8 cellular contexts compared by ENCODE assay signal in genomic region chr16:57186630-57187507, GRCh38. TPM values are rescaled to one million over a fixed set of nuclear protein-coding genes. Genes with fewer than 3 reads are reported as not detected.
DNase-seq lines count a peak whose midpoint lies in the region; ATAC-seq, FAIRE-seq and TF ChIP-seq lines count a peak whose summit lies in the region.

No MANE protein-coding gene starts in this region.

- no peaks in the 10 kb centered on the region for H3K27me3 ChIP-seq in Karpas-422 (ENCODE audit: low read length)
- H3K27me3 ChIP-seq in esophagus squamous epithelium, result no peaks in the 10 kb centered on the region

- no peaks in the 10 kb centered on the region for H3K27me3 Mint-ChIP-seq in activated CD8-positive, alpha-beta memory T cell treated with anti-CD3 and anti-CD28 coated beads, Interleukin-2, amount 10 ng/mL, durations not matched to agents 7 days and 5 days
- no peaks in the 10 kb centered on the region for H3K27me3 Mint-ChIP-seq in natural killer cell treated with Interleukin-12 subunit alpha and Interleukin-12 subunit beta and Interleukin-15 and Interleukin-18, amount 100 ng/mL, for 72 hours

- H3K4me1 ChIP-seq in Karpas-422 (ENCODE audit: low read length) (peaks cover 45% of the 10 kb centered on the region), esophagus squamous epithelium (peaks cover 7 to 65% (median 34%) of the 10 kb centered on the region in 3 donors)

- peak overlapping the region; percentile 94 for H3K4me3 ChIP-seq in Karpas-422 (ENCODE audit: low read length)
- H3K4me3 ChIP-seq in esophagus squamous epithelium, result peak overlapping the region; percentile 79 to 99 (median 97)

- H3K79me2 ChIP-seq in Karpas-422 (ENCODE audit: low read length), result peaks cover 96% of the 10 kb centered on the region

- H3K9me2 ChIP-seq in Karpas-422 (replicated peaks; ENCODE audit: insufficient read depth, low read length), result no peaks in the 10 kb centered on the region

- H3K9me3 Mint-ChIP-seq in activated CD8-positive, alpha-beta memory T cell treated with anti-CD3 and anti-CD28 coated beads, Interleukin-2, amount 10 ng/mL, durations not matched to agents 7 days and 5 days (ENCODE audit: low read depth), result no peaks in the 10 kb centered on the region
- H3K9me3 Mint-ChIP-seq in natural killer cell treated with Interleukin-12 subunit alpha and Interleukin-12 subunit beta and Interleukin-15 and Interleukin-18, amount 100 ng/mL, for 72 hours, result no peaks in the 10 kb centered on the region

- peak overlapping the region; percentile 93 for H3K9ac ChIP-seq in Karpas-422 (ENCODE audit: low read length)

- peaks cover 41% of the 10 kb centered on the region for H3K4me1 Mint-ChIP-seq in activated CD8-positive, alpha-beta memory T cell treated with anti-CD3 and anti-CD28 coated beads, Interleukin-2, amount 10 ng/mL, durations not matched to agents 7 days and 5 days
- peaks cover 35 to 39% of the 10 kb centered on the region in 2 donors for H3K4me1 Mint-ChIP-seq in natural killer cell treated with Interleukin-12 subunit alpha and Interleukin-12 subunit beta and Interleukin-15 and Interleukin-18, amount 100 ng/mL, for 72 hours (ENCODE audit: low read depth in 2 of 2)

- H3K36me3 ChIP-seq in Karpas-422 (ENCODE audit: insufficient read depth, low read length) (peaks cover 3% of the 10 kb centered on the region), esophagus squamous epithelium (peaks cover 0 to 8% (median 0%) of the 10 kb centered on the region in 3 donors)

- H3K27ac ChIP-seq in Karpas-422 (ENCODE audit: low read length), result peak overlapping the region; percentile 56
- peak overlapping the region; percentile 95 to 98 (median 96) for H3K27ac ChIP-seq in esophagus squamous epithelium

- H2AFZ ChIP-seq in Karpas-422 (ENCODE audit: low read length), result peak overlapping the region; percentile 62; the same call in 1 of the 2 replicates

- no peak for FAIRE-seq in frontal cortex (lab: Jason Lieb, UNC)

- DNase-seq in AG08395 (ENCODE audit: low spot score) (peak; percentile 12), Karpas-422 (peak; percentile 56), esophagus squamous epithelium (lab: John Stamatoyannopoulos, UW) (no peak), KG1 (lab: John Stamatoyannopoulos, UW) (no peak), frontal cortex (ENCODE audit: low spot score in 2 of 2) (no peak)
- DNase-seq in activated CD8-positive, alpha-beta memory T cell treated with anti-CD3 and anti-CD28 coated beads, Interleukin-2, amount 10 ng/mL, durations not matched to agents 7 days and 5 days, result peak; percentile 57
- DNase-seq in natural killer cell treated with Interleukin-12 subunit alpha and Interleukin-12 subunit beta and Interleukin-15 and Interleukin-18, amount 100 ng/mL, for 72 hours (ENCODE audit: low spot score), result no peak

- peak overlapping the region; percentile 97 for H3K4me3 Mint-ChIP-seq in activated CD8-positive, alpha-beta memory T cell treated with anti-CD3 and anti-CD28 coated beads, Interleukin-2, amount 10 ng/mL, durations not matched to agents 7 days and 5 days
- H3K4me3 Mint-ChIP-seq in natural killer cell treated with Interleukin-12 subunit alpha and Interleukin-12 subunit beta and Interleukin-15 and Interleukin-18, amount 100 ng/mL, for 72 hours, result peak overlapping the region; percentile 99

- peak overlapping the region; percentile 91 for H3K4me2 ChIP-seq in Karpas-422 (ENCODE audit: low read depth, low read length, poor library complexity, severe bottlenecking)

- H3K36me3 Mint-ChIP-seq in activated CD8-positive, alpha-beta memory T cell treated with anti-CD3 and anti-CD28 coated beads, Interleukin-2, amount 10 ng/mL, durations not matched to agents 7 days and 5 days, result peaks cover 11% of the 10 kb centered on the region
- no peaks in the 10 kb centered on the region for H3K36me3 Mint-ChIP-seq in natural killer cell treated with Interleukin-12 subunit alpha and Interleukin-12 subunit beta and Interleukin-15 and Interleukin-18, amount 100 ng/mL, for 72 hours

- H4K20me1 ChIP-seq in Karpas-422 (ENCODE audit: insufficient read depth, low read depth, low read length), result no peaks in the 10 kb centered on the region

- H3K27ac Mint-ChIP-seq in activated CD8-positive, alpha-beta memory T cell treated with anti-CD3 and anti-CD28 coated beads, Interleukin-2, amount 10 ng/mL, durations not matched to agents 7 days and 5 days, result peak overlapping the region; percentile 93
- peak overlapping the region; percentile 90 to 98 for H3K27ac Mint-ChIP-seq in natural killer cell treated with Interleukin-12 subunit alpha and Interleukin-12 subunit beta and Interleukin-15 and Interleukin-18, amount 100 ng/mL, for 72 hours

- TF ChIP-seq CTCF in esophagus squamous epithelium (IDR thresholded peaks at IDR 0.05), result no peak

- WGBS in esophagus squamous epithelium, 2 donors, result 0% methylated on average over 22 to 29 of the region's 31 CpGs

- intact Hi-C loops in esophagus squamous epithelium (cut with DNase I), result no loop called here

- CTCF ChIA-PET in activated CD8-positive, alpha-beta memory T cell treated with anti-CD3 and anti-CD28 coated beads, Interleukin-2, amount 10 ng/mL, durations not matched to agents 7 days and 5 days (lab: Charles Lee), result interaction anchor here (0.6 to 3.7 kb wide), 9 partner anchors 8 to 235 kb away, joined by 3 to 16 read pairs (median 3); partner anchors contain the start of genes ARL2BP and CPNE2

- H3K9me3 ChIP-seq in Karpas-422 (ENCODE audit: low read length) (no peaks in the 10 kb centered on the region), esophagus squamous epithelium (no peaks in the 10 kb centered on the region)

- no peak for TF ChIP-seq POLR2A in esophagus squamous epithelium (IDR thresholded peaks at IDR 0.05)

- peak; percentile 0 for ATAC-seq in GM18517 (IDR thresholded peaks at IDR 0.05; ENCODE audit: unreplicated experiment)
- peak; percentile 2 for ATAC-seq in activated CD8-positive, alpha-beta memory T cell treated with anti-CD3 and anti-CD28 coated beads, Interleukin-2, amount 10 ng/mL, durations not matched to agents 7 days and 5 days
- ATAC-seq in natural killer cell treated with Interleukin-12 subunit alpha and Interleukin-12 subunit beta and Interleukin-15 and Interleukin-18, amount 100 ng/mL, for 72 hours, result no peak

RNA-seq across cellular contexts. Expression of gene RSPRY1, which starts 0.7 kb away (rescaled TPM):
- total RNA-seq in Karpas-422 (2014; rRNA removed; shearing (Covaris generic); ENCODE audit: low replicate concordance), result 23.7 and 26.4 TPM in 2 replicates
- total RNA-seq in activated CD8-positive, alpha-beta memory T cell treated with anti-CD3 and anti-CD28 coated beads, Interleukin-2, amount 10 ng/mL, durations not matched to agents 7 days and 5 days, result 10 to 100 TPM; 32.6 to 33.7 TPM
- 10 to 100 TPM; 13.7 to 27.2 (median 23.1) TPM for total RNA-seq in esophagus squamous epithelium
- total RNA-seq in natural killer cell treated with Interleukin-12 subunit alpha and Interleukin-12 subunit beta and Interleukin-15 and Interleukin-18, amount 100 ng/mL, for 72 hours, result 10 to 100 TPM; 36.4 to 43.6 TPM
- total RNA-seq in frontal cortex, result 69.7 TPM

RNA-seq across cellular contexts. Expression of gene PSME3IP1, which starts 1.0 kb away (rescaled TPM):
- total RNA-seq in Karpas-422 (2014; rRNA removed; shearing (Covaris generic); ENCODE audit: low replicate concordance), result 84.0 and 98.4 TPM in 2 replicates
- 100 to 1,000 TPM; 118 to 124 TPM for total RNA-seq in activated CD8-positive, alpha-beta memory T cell treated with anti-CD3 and anti-CD28 coated beads, Interleukin-2, amount 10 ng/mL, durations not matched to agents 7 days and 5 days
- total RNA-seq in esophagus squamous epithelium (10 to 100 TPM; 40.7 to 65.6 (median 51.3) TPM), frontal cortex (142 TPM)
- 100 to 1,000 TPM; 117 to 121 TPM for total RNA-seq in natural killer cell treated with Interleukin-12 subunit alpha and Interleukin-12 subunit beta and Interleukin-15 and Interleukin-18, amount 100 ng/mL, for 72 hours

RNA-seq across cellular contexts. Expression of gene ARL2BP, which starts 58.2 kb away (rescaled TPM):
- total RNA-seq in Karpas-422 (2014; rRNA removed; shearing (Covaris generic); ENCODE audit: low replicate concordance), result 44.5 and 96.8 TPM in 2 replicates
- 10 to 100 TPM; 24.9 to 30.2 TPM for total RNA-seq in activated CD8-positive, alpha-beta memory T cell treated with anti-CD3 and anti-CD28 coated beads, Interleukin-2, amount 10 ng/mL, durations not matched to agents 7 days and 5 days
- total RNA-seq in esophagus squamous epithelium, result 10 to 100 TPM; 44.5 to 75.1 (median 54.6) TPM
- 10 to 100 TPM; 28.3 to 32.3 TPM for total RNA-seq in natural killer cell treated with Interleukin-12 subunit alpha and Interleukin-12 subunit beta and Interleukin-15 and Interleukin-18, amount 100 ng/mL, for 72 hours
- 81.9 TPM for total RNA-seq in frontal cortex

Comparison
In these comparisons a context has a peak if more than half of its experiments do, and no peak if none do; other contexts are left out.
1. DNase-seq: peak in AG08395 (single experiment), Karpas-422 (single experiment) and activated CD8-positive, alpha-beta memory T cell treated with anti-CD3 and anti-CD28 coated beads, Interleukin-2, amount 10 ng/mL, durations not matched to agents 7 days and 5 days (single experiment); none in esophagus squamous epithelium (single experiment), natural killer cell treated with Interleukin-12 subunit alpha and Interleukin-12 subunit beta and Interleukin-15 and Interleukin-18, amount 100 ng/mL, for 72 hours (single experiment), KG1 (single experiment) and frontal cortex (0 of 2).
2. ATAC-seq: peak in GM18517 (single experiment) and activated CD8-positive, alpha-beta memory T cell treated with anti-CD3 and anti-CD28 coated beads, Interleukin-2, amount 10 ng/mL, durations not matched to agents 7 days and 5 days (single experiment); none in natural killer cell treated with Interleukin-12 subunit alpha and Interleukin-12 subunit beta and Interleukin-15 and Interleukin-18, amount 100 ng/mL, for 72 hours (0 of 2).